In genomic region chr17:47268964-47269363, GRCh38 we compare ENCODE assay signal across 7 cellular contexts. TPM values are rescaled to one million over a fixed set of nuclear protein-coding genes. Genes with fewer than 3 reads are reported as not detected.
"Had no signal": no experiment of that assay in that cellular context is flagged by ENCODE, and none has a peak within 500 bp of the region (broad histone marks: within the 10 kb centered on the region; RNA-seq: fewer than 3 reads in every experiment).

No MANE protein-coding gene starts in this region.

RNA-seq across cellular contexts. Expression of gene ITGB3, which starts 15.3 kb away (rescaled TPM):
- total RNA-seq: activated T-helper 2 cell treated with anti-CD3 and anti-CD28 coated beads, Interferon-gamma antibody, Interleukin-2, Interleukin-4, amounts not matched to agents 10 μg/mL and 5 μg/mL and 100 μg/mL, durations not matched to agents 14 hours and 24 hours and 36 hours had no signal

RNA-seq across cellular contexts. Expression of gene MYL4, which starts 59.8 kb away (rescaled TPM):
- total RNA-seq: activated CD4-positive, alpha-beta memory T cell treated with anti-CD3 and anti-CD28 coated beads, Interleukin-2, amount 10 ng/mL, durations not matched to agents 7 days and 5 days; activated CD4-positive, alpha-beta T cell treated with anti-CD3 and anti-CD28 coated beads for 36 hours; activated CD4-positive, alpha-beta T cell treated with anti-CD3 and anti-CD28 coated beads, Interleukin-2, amount 10 ng/mL, durations not matched to agents 7 days and 5 days; activated CD8-positive, alpha-beta T cell treated with anti-CD3 and anti-CD28 coated beads, Interleukin-2, amount 10 ng/mL, durations not matched to agents 7 days and 5 days; activated naive CD8-positive, alpha-beta T cell treated with anti-CD3 and anti-CD28 coated beads, Interleukin-2, amount 10 ng/mL, durations not matched to agents 7 days and 5 days; activated T-helper 2 cell treated with anti-CD3 and anti-CD28 coated beads, Interferon-gamma antibody, Interleukin-2, Interleukin-4, amounts not matched to agents 10 μg/mL and 5 μg/mL and 100 μg/mL, durations not matched to agents 14 hours and 24 hours and 36 hours; bronchial epithelial cell had no signal
